ENCODE assay signal across 8 cellular contexts in genomic region chr6:154156135-154156948, GRCh38.
A peak's percentile ranks its signal among the peaks of the same experiment; 100 is the strongest.
DNase-seq lines count a peak whose midpoint lies in the region; ATAC-seq and TF ChIP-seq lines count a peak whose summit lies in the region.

No MANE protein-coding gene starts in this region.

- POLR2A ChIA-PET in Caco-2 (lab: Charles Lee), result no interaction called here

- H3K4me2 ChIP-seq in fibroblast of lung (ENCODE audit: extremely low read depth, insufficient read depth, low read length), result no peak overlapping the region

- H3K27ac ChIP-seq in fibroblast of lung (ENCODE audit: insufficient read depth, low read length), result no peak overlapping the region

- H3K27ac Mint-ChIP-seq in Caco-2 (ENCODE audit: unreplicated experiment), result no peak overlapping the region

- H3K4me3 Mint-ChIP-seq in Caco-2 (ENCODE audit: unreplicated experiment), result no peak overlapping the region

- no peaks in the 10 kb centered on the region for H3K4me1 ChIP-seq in Caco-2
- H3K4me1 ChIP-seq in fibroblast of lung (ENCODE audit: control insufficient read depth, extremely low read depth, insufficient read depth, low read length), result no peaks in the 10 kb centered on the region

- no peaks in the 10 kb centered on the region for H3K79me2 ChIP-seq in fibroblast of lung (ENCODE audit: control insufficient read depth, insufficient read depth, low read length)

- CTCF ChIA-PET in Caco-2 (lab: Charles Lee), result no interaction called here

- H3K27me3 ChIP-seq in Caco-2 (replicated peaks; ENCODE audit: control insufficient read depth, insufficient read depth, low read length) (no peaks in the 10 kb centered on the region), fibroblast of lung (ENCODE audit: control insufficient read depth, insufficient read depth, low read length) (no peaks in the 10 kb centered on the region)

- H3K4me3 ChIP-seq in Caco-2 (ENCODE audit: low read depth, low read length), result no peak overlapping the region
- H3K4me3 ChIP-seq in fibroblast of lung (replicated peaks in 1 of 4; ENCODE audit: control extremely low read depth in 1 of 4, insufficient read depth in 1 of 4, low read depth in 3 of 4, low read length in 4 of 4), result no peak overlapping the region

- H4K20me1 ChIP-seq in fibroblast of lung (ENCODE audit: control insufficient read depth, extremely low read depth, insufficient read depth, low read length), result no peaks in the 10 kb centered on the region

- H3K9me3 Mint-ChIP-seq in Caco-2 (ENCODE audit: unreplicated experiment), result no peaks in the 10 kb centered on the region

- H3K9me3 ChIP-seq in Caco-2 (no peaks in the 10 kb centered on the region), fibroblast of lung (ENCODE audit: control insufficient read depth, insufficient read depth, low read depth, low read length) (no peaks in the 10 kb centered on the region)

- intact Hi-C loops in Caco-2 (cut with micrococcal nuclease; ENCODE audit: unreplicated experiment), result loop anchor here (1.0 kb wide), 2 partner anchors 121 to 188 kb away; no protein-coding TSS in a partner anchor

- no peaks in the 10 kb centered on the region for H3K36me3 ChIP-seq in Caco-2 (ENCODE audit: control insufficient read depth, insufficient read depth, low read length)
- no peaks in the 10 kb centered on the region for H3K36me3 ChIP-seq in fibroblast of lung (ENCODE audit: control insufficient read depth, insufficient read depth, low read length)

- ATAC-seq in GM19438 (IDR thresholded peaks at IDR 0.05; ENCODE audit: low read depth, unreplicated experiment) (peak; percentile 76), HG03460 (IDR thresholded peaks at IDR 0.05; ENCODE audit: unreplicated experiment) (peak; percentile 60)

- peak; percentile 36 to 55 for DNase-seq in Caco-2
- peak; percentile 76 for DNase-seq in NOMO-1 treated with DMSO at 0.1 percent for 48 hours (lab: John Stamatoyannopoulos, UW; ENCODE audit: unreplicated experiment)
- peak; percentile 42 for DNase-seq in activated T-cell treated with anti-CD3 and anti-CD28 coated beads for 1 hour (ENCODE audit: low read depth)
- DNase-seq in fibroblast of lung (ENCODE audit: low read depth in 2 of 2), result peak; percentile 30 to 66
- peak; percentile 51 for DNase-seq in pons (ENCODE audit: low spot score)
- no peak for DNase-seq in retina

- H3K9ac ChIP-seq in fibroblast of lung (ENCODE audit: insufficient read depth, low read length), result no peak overlapping the region

- H2AFZ ChIP-seq in fibroblast of lung (ENCODE audit: low read length), result no peak overlapping the region

- H3K27me3 Mint-ChIP-seq in Caco-2 (ENCODE audit: insufficient read depth, unreplicated experiment), result no peaks in the 10 kb centered on the region

- TF ChIP-seq CTCF in Caco-2 (IDR thresholded peaks at IDR 0.05; ENCODE audit: insufficient read depth in 1 of 2, low read depth in 1 of 2, low read length in 1 of 2, severe bottlenecking in 1 of 2, unreplicated experiment in 1 of 2), result peak; percentile 41 to 65
- peak; percentile 66 to 97 for TF ChIP-seq CTCF in fibroblast of lung (conservative IDR thresholded peaks at IDR 0.05 in 1 of 2, IDR thresholded peaks at IDR 0.05 in 1 of 2; ENCODE audit: low read depth in 1 of 2, low read length in 2 of 2)

- no peaks in the 10 kb centered on the region for H3K36me3 Mint-ChIP-seq in Caco-2 (ENCODE audit: insufficient read depth, unreplicated experiment)

- BruUV-seq in Caco-2 (replicated peaks; lab: Mats Ljungman, UMichigan), result no TSS peak

- H3K4me1 Mint-ChIP-seq in Caco-2 (ENCODE audit: low read depth, unreplicated experiment), result no peaks in the 10 kb centered on the region
